ENCODE assay signal across 34 cellular contexts in the genomic region with DNA sequence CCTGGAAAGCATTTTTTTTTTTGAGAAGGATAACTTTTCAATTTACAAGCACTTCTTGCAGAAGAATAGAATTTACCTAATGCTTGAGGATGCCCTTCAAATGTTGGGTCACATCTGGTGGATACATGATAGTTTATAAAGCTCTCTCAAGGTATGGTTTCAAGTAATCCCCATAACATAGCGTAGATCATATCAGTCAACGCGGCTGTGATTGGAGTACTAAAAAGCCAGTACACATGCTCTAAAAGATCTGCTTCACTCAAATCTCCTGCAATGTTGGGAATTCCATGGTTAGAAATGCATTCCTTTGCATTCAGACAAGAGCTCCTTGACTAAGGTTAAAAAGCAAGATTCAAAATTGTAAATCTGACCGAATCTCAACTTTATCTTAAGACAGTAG. TPM values are rescaled to one million over a fixed set of nuclear protein-coding genes. Genes with fewer than 3 reads are reported as not detected.
"Had no signal": no experiment of that assay in that cellular context is flagged by ENCODE, and none has a peak within 500 bp of the region (broad histone marks: within the 10 kb centered on the region; RNA-seq: fewer than 3 reads in every experiment).

No MANE protein-coding gene starts in this region.

- H3K27ac ChIP-seq: brain microvascular endothelial cell, KMS-11, SJCRH30, SK-N-MC, WERI-Rb-1 had no signal

- H3K36me3 Mint-ChIP-seq: activated naive CD8-positive, alpha-beta T cell treated with anti-CD3 and anti-CD28 coated beads for 36 hours had no signal

- H3K4me3 ChIP-seq: SJCRH30, SK-N-MC had no signal

- H3K9ac ChIP-seq: KMS-11 had no signal

- H3K4me2 ChIP-seq: KMS-11 had no signal

- DNase-seq: activated CD4-positive, alpha-beta T cell treated with anti-CD3 and anti-CD28 coated beads for 1 hour; activated CD4-positive, alpha-beta T cell treated with anti-CD3 and anti-CD28 coated beads for 48 hours; activated CD4-positive, alpha-beta T cell treated with anti-CD3 and anti-CD28 coated beads, Interleukin-2, amount 50 U/mL, for 4 hours; activated CD4-positive, CD25-positive, alpha-beta regulatory T cell; activated CD8-positive, alpha-beta T cell treated with anti-CD3 and anti-CD28 coated beads for 36 hours; activated effector memory CD4-positive, alpha-beta T cell treated with anti-CD3 and anti-CD28 coated beads, Interleukin-2, amount 50 U/mL, for 16 hours; activated naive CD4-positive, alpha-beta T cell; activated naive CD4-positive, alpha-beta T cell treated with anti-CD3 and anti-CD28 coated beads, Interleukin-2, amount 50 U/mL, for 16 hours; activated naive CD8-positive, alpha-beta T cell treated with anti-CD3 and anti-CD28 coated beads for 36 hours; activated T-cell treated with anti-CD3 and anti-CD28 coated beads, Interleukin-2, amount 50 U/mL, for 1 hour; activated T-cell treated with anti-CD3 and anti-CD28 coated beads, Interleukin-2, amount 50 U/mL, for 72 hours; brain microvascular endothelial cell; central memory CD4-positive, alpha-beta T cell; MM.1S; MV-4-11; NCI-H1092 treated with DMSO at 0.1 percent for 48 hours; NCI-H1417 treated with DMSO at 0.1 percent for 48 hours; NCI-H187 treated with DMSO at 0.1 percent for 48 hours; NCI-H2081; NCI-H2227 treated with DMSO at 0.1 percent for 48 hours; NCI-H446; NCI-H510A treated with DMSO at 0.1 percent for 48 hours; SHP77; T1000; WERI-Rb-1 had no signal

- H3K27me3 ChIP-seq: brain microvascular endothelial cell, SJCRH30 had no signal

- H3K9me3 Mint-ChIP-seq: activated CD8-positive, alpha-beta T cell treated with anti-CD3 and anti-CD28 coated beads for 36 hours; activated naive CD8-positive, alpha-beta T cell treated with anti-CD3 and anti-CD28 coated beads for 36 hours; activated T-cell treated with anti-CD3 and anti-CD28 coated beads, Interleukin-2, amount 50 U/mL, for 72 hours had no signal

- H3K4me3 Mint-ChIP-seq: activated CD8-positive, alpha-beta T cell treated with anti-CD3 and anti-CD28 coated beads for 36 hours; activated naive CD8-positive, alpha-beta T cell treated with anti-CD3 and anti-CD28 coated beads for 36 hours; activated T-cell treated with anti-CD3 and anti-CD28 coated beads, Interleukin-2, amount 50 U/mL, for 72 hours; activated T-helper 17 cell treated with anti-CD3 and anti-CD28 coated beads, Interleukin-2, amount 50 U/mL, for 72 hours had no signal

- H3K36me3 ChIP-seq: brain microvascular endothelial cell, SJCRH30, WERI-Rb-1 had no signal

- H3K27ac Mint-ChIP-seq: activated CD8-positive, alpha-beta T cell treated with anti-CD3 and anti-CD28 coated beads for 36 hours; activated naive CD8-positive, alpha-beta T cell treated with anti-CD3 and anti-CD28 coated beads for 36 hours; activated T-cell treated with anti-CD3 and anti-CD28 coated beads, Interleukin-2, amount 50 U/mL, for 72 hours; activated T-helper 17 cell treated with anti-CD3 and anti-CD28 coated beads, Interleukin-2, amount 50 U/mL, for 72 hours had no signal

- H3K9me3 ChIP-seq: SJCRH30 had no signal

- H3K4me1 Mint-ChIP-seq: activated naive CD8-positive, alpha-beta T cell treated with anti-CD3 and anti-CD28 coated beads for 36 hours; activated T-helper 17 cell treated with anti-CD3 and anti-CD28 coated beads, Interleukin-2, amount 50 U/mL, for 72 hours had no signal

- H3K4me1 ChIP-seq: SJCRH30 had no signal

RNA-seq across cellular contexts. Expression of a gene that starts 3.9 kb away (rescaled TPM):
- total RNA-seq: activated CD8-positive, alpha-beta memory T cell treated with anti-CD3 and anti-CD28 coated beads for 36 hours; activated CD8-positive, alpha-beta T cell treated with anti-CD3 and anti-CD28 coated beads for 36 hours; activated naive CD8-positive, alpha-beta T cell treated with anti-CD3 and anti-CD28 coated beads for 36 hours; activated T-cell treated with anti-CD3 and anti-CD28 coated beads, Interleukin-2, amount 50 U/mL, for 72 hours; activated T-helper 17 cell treated with anti-CD3 and anti-CD28 coated beads, Interleukin-2, amount 50 U/mL, for 72 hours; LHCN-M2; RPMI7951; SJCRH30; T-helper 1 cell treated with Interleukin-12 subunit alpha and Interleukin-12 subunit beta and Interleukin-4 antibody, amounts not matched to agents 30 ng/mL and 1 ng/mL, for 36 hours; T-helper 2 cell treated with Interferon-gamma antibody and Interleukin-4, amounts not matched to agents 100 ng/mL and 5 ng/mL, for 36 hours had no signal
